In the genomic region with DNA sequence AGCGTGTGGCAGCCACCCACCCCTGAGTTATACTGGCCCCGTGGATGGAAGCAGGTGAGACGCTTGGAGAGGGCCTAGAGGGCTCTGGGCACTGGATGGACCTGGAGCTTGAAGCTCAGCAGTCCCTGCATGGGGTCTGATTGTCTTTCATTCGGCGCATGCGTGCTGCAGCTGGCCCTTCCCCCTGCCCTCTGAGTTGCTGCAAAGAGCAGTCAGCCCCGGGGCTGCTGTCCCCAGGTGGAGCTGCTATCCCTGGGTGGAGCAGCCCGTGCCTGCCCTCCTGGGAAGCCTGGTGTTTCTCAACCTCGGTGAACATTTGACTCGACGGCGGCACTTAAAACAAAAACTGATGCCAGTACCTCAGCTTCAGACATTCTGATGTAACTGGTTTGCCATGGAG, we compare ENCODE assay signal across 11 cellular contexts. TPM values are rescaled to one million over a fixed set of nuclear protein-coding genes. Genes with fewer than 3 reads are reported as not detected.
DNase-seq lines count a peak whose midpoint lies in the region; ATAC-seq, FAIRE-seq and TF ChIP-seq lines count a peak whose summit lies in the region.
"Had no signal": no experiment of that assay in that cellular context is flagged by ENCODE, and none has a peak within 500 bp of the region (broad histone marks: within the 10 kb centered on the region; RNA-seq: fewer than 3 reads in every experiment).

No MANE protein-coding gene starts in this region.

- H3K36me3 Mint-ChIP-seq in Calu3 (ENCODE audit: insufficient read depth, unreplicated experiment): peaks cover 7% of the 10 kb centered on the region
- no peaks in the 10 kb centered on the region for H3K36me3 Mint-ChIP-seq in immature natural killer cell
- H3K36me3 Mint-ChIP-seq: activated naive CD8-positive, alpha-beta T cell had no signal

- no peaks in the 10 kb centered on the region for H3K9me3 ChIP-seq in HepG2 (ENCODE audit: low read length)

- H2AFZ ChIP-seq in HepG2 (ENCODE audit: low read length): no peak overlapping the region

- H3K79me2 ChIP-seq in HepG2 (ENCODE audit: insufficient read depth, low read length): no peaks in the 10 kb centered on the region

- no peaks in the 10 kb centered on the region for H4K20me1 ChIP-seq in HepG2 (ENCODE audit: insufficient read depth, low read length)

- intact Hi-C loops in Calu3 (cut with micrococcal nuclease; ENCODE audit: unreplicated experiment): loop anchor here (1.0 kb wide), 1 partner anchor 146 kb away; no protein-coding TSS in a partner anchor
- intact Hi-C loops in HepG2 (cut with micrococcal nuclease; ENCODE audit: unreplicated experiment): loop anchor here (1.0 to 5.0 kb wide), 2 partner anchors 93 to 146 kb away; no protein-coding TSS in a partner anchor

- H3K4me3 Mint-ChIP-seq in Calu3 (ENCODE audit: low read depth, unreplicated experiment) (no peak overlapping the region), immature natural killer cell (no peak overlapping the region)
- H3K4me3 Mint-ChIP-seq: activated naive CD8-positive, alpha-beta T cell; effector memory CD8-positive, alpha-beta T cell had no signal

- no peak overlapping the region for H3K9ac ChIP-seq in HepG2 (ENCODE audit: insufficient read depth, low read depth, low read length)

- BruUV-seq in Calu3 (replicated peaks; lab: Mats Ljungman, UMichigan): no TSS peak
- BruUV-seq in HepG2 (replicated peaks; lab: Mats Ljungman, UMichigan): no TSS peak

- TF ChIP-seq POLR2A in HepG2 (IDR thresholded peaks at IDR 0.05; ENCODE audit: insufficient read depth in 1 of 2, low read depth in 2 of 2, low read length in 2 of 2): no peak

- H3K27ac ChIP-seq in HepG2 (ENCODE audit: extremely low read length, insufficient read depth, low read length): no peak overlapping the region

- no peaks in the 10 kb centered on the region for H3K36me3 ChIP-seq in HepG2 (replicated peaks in 1 of 2; ENCODE audit: control insufficient read depth in 1 of 2, insufficient read depth in 2 of 2, low read length in 2 of 2)

- peaks cover 1 to 26% of the 10 kb centered on the region in 2 experiments; a peak in 4 of 5 replicates for H3K27me3 ChIP-seq in HepG2 (ENCODE audit: control insufficient read depth in 1 of 2, insufficient read depth in 2 of 2, low read length in 2 of 2)

- TF ChIP-seq RAD21 in HepG2 (CRISPR knock-in tag; IDR thresholded peaks at IDR 0.05): no peak

- ATAC-seq in HepG2: peak; percentile 63

- peak; percentile 41 for DNase-seq in Calu3
- peak; percentile 71 for DNase-seq in NCI-H2171 (lab: John Stamatoyannopoulos, UW)
- peak; percentile 86 for DNase-seq in ecto neural progenitor cell (ENCODE audit: low spot score)
- DNase-seq in HepG2 (ENCODE audit: low spot score): peak; percentile 50
- no peak for DNase-seq in immature natural killer cell
- DNase-seq in MV-4-11 (lab: John Stamatoyannopoulos, UW): no peak
- no peak for DNase-seq in NCI-H1930 (lab: John Stamatoyannopoulos, UW)
- no peak for DNase-seq in anterior cingulate cortex (lab: John Stamatoyannopoulos, UW)
- DNase-seq: AML-193; effector memory CD8-positive, alpha-beta T cell had no signal

- 0 out of 2 replicates have a peak, but pooled peaks cover 18% of the 10 kb centered on the region for H3K4me1 ChIP-seq in HepG2 (ENCODE audit: insufficient read depth, low read length)

- H3K27me3 Mint-ChIP-seq in Calu3 (ENCODE audit: unreplicated experiment): peaks cover 26% of the 10 kb centered on the region
- H3K27me3 Mint-ChIP-seq in immature natural killer cell (ENCODE audit: low read depth in 3 of 3): peaks cover 0 to 6% (median 5%) of the 10 kb centered on the region in 3 donors
- H3K27me3 Mint-ChIP-seq: activated naive CD8-positive, alpha-beta T cell had no signal

- WGBS in HepG2 (ENCODE audit: low lambda C conversion rate): 25% methylated on average over 10 of the region's 12 CpGs

- no peak for TF ChIP-seq CTCF in Calu3 (IDR thresholded peaks at IDR 0.05; ENCODE audit: unreplicated experiment)
- TF ChIP-seq CTCF in HepG2 (CRISPR knock-in tag; IDR thresholded peaks at IDR 0.05): peak; percentile 33

- H3K9me3 Mint-ChIP-seq in Calu3 (ENCODE audit: low read depth, unreplicated experiment) (no peaks in the 10 kb centered on the region), immature natural killer cell (peaks cover 0 to 2% (median 0%) of the 10 kb centered on the region in 6 donors)
- H3K9me3 Mint-ChIP-seq: effector memory CD8-positive, alpha-beta T cell had no signal

- H3K4me1 Mint-ChIP-seq in Calu3 (ENCODE audit: low read depth, unreplicated experiment): peaks cover 18% of the 10 kb centered on the region
- H3K4me1 Mint-ChIP-seq in immature natural killer cell: no peaks in the 10 kb centered on the region

- no peak for TF ChIP-seq EP300 in HepG2 (IDR thresholded peaks at IDR 0.05; ENCODE audit: low read depth in 2 of 2, low read length in 2 of 2)
- TF ChIP-seq EP300 in HepG2 (CRISPR knock-in tag; IDR thresholded peaks at IDR 0.05; ENCODE audit: borderline replicate concordance): no peak

- in situ Hi-C loops in HepG2 (cut with HindIII; ENCODE audit: extremely low pct_ligation_motif_present, low pct_unique_long_range_greater_than_20kb): loop anchor here (5.0 kb wide), 1 partner anchor 148 kb away; no protein-coding TSS in a partner anchor

- no peak overlapping the region for H3K4me3 ChIP-seq in HepG2 (replicated peaks in 1 of 3; ENCODE audit: insufficient read depth in 1 of 3, low read depth in 2 of 3, low read length in 3 of 3)

- H3K27ac Mint-ChIP-seq in Calu3 (ENCODE audit: unreplicated experiment) (no peak overlapping the region), immature natural killer cell (no peak overlapping the region)
- H3K27ac Mint-ChIP-seq: activated naive CD8-positive, alpha-beta T cell; effector memory CD8-positive, alpha-beta T cell had no signal

- POLR2A ChIA-PET in HepG2 (lab: Yijun Ruan, JAX): interaction anchor here (0.9 to 2.9 kb wide), 5 partner anchors 14 to 167 kb away, joined by 3 to 8 read pairs (median 7); a partner anchor contains a TSS

- peak overlapping the region; percentile 14; the same call in 1 of the 2 replicates for H3K4me2 ChIP-seq in HepG2 (ENCODE audit: low read depth, low read length)

- FAIRE-seq in HepG2 (lab: Jason Lieb, UNC): no peak

- CTCF ChIA-PET in Calu3 (lab: Charles Lee): interaction anchor here (0.9 to 4.1 kb wide), 7 partner anchors 12 to 187 kb away, joined by 3 to 56 read pairs (median 4); no protein-coding TSS in a partner anchor
- CTCF ChIA-PET in HepG2 (lab: Yijun Ruan, JAX; ENCODE audit: low intra/inter-chr PET ratio, low total read pairs): interaction anchor here (6.8 kb wide), 1 partner anchor 148 kb away, joined by 257 read pairs; no protein-coding TSS in a partner anchor

RNA-seq across cellular contexts. Expression of a gene that starts 29.6 kb away (rescaled TPM):
- total RNA-seq in Calu3 (2022): 8.7 and 14.8 TPM in 2 replicates
- total RNA-seq in HepG2 (2016; rRNA removed; fragmentation: Illumina TruSeq; extraction: Trizol): not detected in 2 replicates
- not detected in 2 replicates for total RNA-seq in HepG2 (2016; cell fraction: cytosol; rRNA removed; fragmentation: Illumina TruSeq; extraction: Trizol; ENCODE audit: low read depth)
- 0.02 TPM in 1 of 2 replicates, not detected in the other for total RNA-seq in HepG2 (2016; cell fraction: insoluble cytoplasmic fraction; rRNA removed; fragmentation: Illumina TruSeq; extraction: Trizol)
- not detected in 2 replicates for total RNA-seq in HepG2 (2016; cell fraction: membrane; rRNA removed; fragmentation: Illumina TruSeq; extraction: Trizol)
- not detected in 2 replicates for total RNA-seq in HepG2 (2016; cell fraction: nucleus; rRNA removed; fragmentation: Illumina TruSeq; extraction: Trizol)
- polyA plus RNA-seq in HepG2 (2011; rRNA removed): 0.07 and 0.15 TPM in 2 replicates
- polyA plus RNA-seq in HepG2 (2011; cell fraction: cytosol; rRNA removed): 0.05 TPM in 2 replicates
- 0.03 and 0.14 TPM in 2 replicates for polyA plus RNA-seq in HepG2 (2011; cell fraction: nucleus; rRNA removed)
- 0.11 TPM in 1 of 2 replicates, not detected in the other for polyA plus RNA-seq in HepG2 (2012)
- polyA plus RNA-seq in HepG2 (2016; cell fraction: cytosol; fragmentation: Illumina TruSeq; extraction: Trizol; ENCODE audit: low read depth): not detected in 2 replicates
- not detected in 2 replicates for polyA plus RNA-seq in HepG2 (2016; cell fraction: insoluble cytoplasmic fraction; fragmentation: Illumina TruSeq; extraction: Trizol; ENCODE audit: low read depth)
- not detected in 2 replicates for polyA plus RNA-seq in HepG2 (2016; cell fraction: membrane; fragmentation: Illumina TruSeq; extraction: Trizol; ENCODE audit: low read depth)
- polyA plus RNA-seq in HepG2 (2016; cell fraction: nucleus; fragmentation: Illumina TruSeq; extraction: Trizol; ENCODE audit: insufficient read depth, low read depth): not detected in 2 replicates
- polyA minus RNA-seq in HepG2 (2011; rRNA and poly(A)+ RNA removed; ENCODE audit: low replicate concordance): 0.02 TPM in 1 of 2 replicates, not detected in the other
- polyA minus RNA-seq in HepG2 (2011; cell fraction: cytosol; rRNA and poly(A)+ RNA removed): not detected in 2 replicates
- polyA minus RNA-seq in HepG2 (2011; cell fraction: nucleus; rRNA and poly(A)+ RNA removed): under 0.01 TPM in 1 of 2 replicates, not detected in the other
- polyA plus RNA-seq in immature natural killer cell: not detected

RNA-seq across cellular contexts. Expression of a gene that starts 32.5 kb away (rescaled TPM):
- total RNA-seq in Calu3 (2022): 164 and 175 TPM in 2 replicates
- 0.45 and 2.0 TPM in 2 replicates for total RNA-seq in HepG2 (2016; rRNA removed; fragmentation: Illumina TruSeq; extraction: Trizol)
- total RNA-seq in HepG2 (2016; cell fraction: cytosol; rRNA removed; fragmentation: Illumina TruSeq; extraction: Trizol; ENCODE audit: low read depth): 0.79 and 0.81 TPM in 2 replicates
- 0.83 and 1.8 TPM in 2 replicates for total RNA-seq in HepG2 (2016; cell fraction: insoluble cytoplasmic fraction; rRNA removed; fragmentation: Illumina TruSeq; extraction: Trizol)
- total RNA-seq in HepG2 (2016; cell fraction: membrane; rRNA removed; fragmentation: Illumina TruSeq; extraction: Trizol): 0.68 and 1.4 TPM in 2 replicates
- total RNA-seq in HepG2 (2016; cell fraction: nucleus; rRNA removed; fragmentation: Illumina TruSeq; extraction: Trizol): 1.2 and 2.0 TPM in 2 replicates
- 5.8 and 11.4 TPM in 2 replicates for polyA plus RNA-seq in HepG2 (2011; rRNA removed)
- polyA plus RNA-seq in HepG2 (2011; cell fraction: cytosol; rRNA removed): 8.5 and 9.3 TPM in 2 replicates
- 3.3 and 6.4 TPM in 2 replicates for polyA plus RNA-seq in HepG2 (2011; cell fraction: nucleus; rRNA removed)
- 18.9 and 24.8 TPM in 2 replicates for polyA plus RNA-seq in HepG2 (2012)
- polyA plus RNA-seq in HepG2 (2016; cell fraction: cytosol; fragmentation: Illumina TruSeq; extraction: Trizol; ENCODE audit: low read depth): 0.59 and 1.1 TPM in 2 replicates
- 0.91 and 1.3 TPM in 2 replicates for polyA plus RNA-seq in HepG2 (2016; cell fraction: insoluble cytoplasmic fraction; fragmentation: Illumina TruSeq; extraction: Trizol; ENCODE audit: low read depth)
- 1.1 and 1.2 TPM in 2 replicates for polyA plus RNA-seq in HepG2 (2016; cell fraction: membrane; fragmentation: Illumina TruSeq; extraction: Trizol; ENCODE audit: low read depth)
- polyA plus RNA-seq in HepG2 (2016; cell fraction: nucleus; fragmentation: Illumina TruSeq; extraction: Trizol; ENCODE audit: insufficient read depth, low read depth): 3.8 and 3.9 TPM in 2 replicates
- polyA minus RNA-seq in HepG2 (2011; rRNA and poly(A)+ RNA removed; ENCODE audit: low replicate concordance): 0.19 and 1.9 TPM in 2 replicates
- 1.7 and 3.2 TPM in 2 replicates for polyA minus RNA-seq in HepG2 (2011; cell fraction: cytosol; rRNA and poly(A)+ RNA removed)
- polyA minus RNA-seq in HepG2 (2011; cell fraction: nucleus; rRNA and poly(A)+ RNA removed): 0.52 and 0.99 TPM in 2 replicates
- polyA plus RNA-seq in immature natural killer cell: under 1 TPM in 2 of 3 donors, not detected in 1; 0.66 to 0.70 TPM

Comparison
In these comparisons a context has a peak if more than half of its experiments do, and no peak if none do; other contexts are left out.
1. DNase-seq: peak in Calu3 (single experiment), NCI-H2171 (single experiment), ecto neural progenitor cell (single experiment) and HepG2 (single experiment); none in immature natural killer cell (0 of 3), MV-4-11 (single experiment), NCI-H1930 (0 of 2) and anterior cingulate cortex (0 of 58).
2. RNA of a gene that starts 32.5 kb away (total RNA-seq): 164 to 175 TPM in Calu3; 0.45 to 2.0 TPM in HepG2; every median in the first group is over 10 times any median in the second.